ENCODE assay signal across 7 cellular contexts in genomic region chrX:53048169-53049126, GRCh38. TPM values are rescaled to one million over a fixed set of nuclear protein-coding genes. Genes with fewer than 3 reads are reported as not detected.
A peak's percentile ranks its signal among the peaks of the same experiment; 100 is the strongest.
DNase-seq lines count a peak whose midpoint lies in the region; ATAC-seq, FAIRE-seq and TF ChIP-seq lines count a peak whose summit lies in the region.

Gene GPR173, plus strand, starts transcription at chrX:53048789. Its CDS starts 27,833 bp downstream, at chrX:53076622.

- peak within 1 kb of the TSS; percentile 52 for H2AFZ ChIP-seq in neuron (ENCODE audit: low read depth, low read length)

- peak; percentile 63 for FAIRE-seq in HTR-8/SVneo (lab: Jason Lieb, UNC)

- peak within 1 kb of the TSS; percentile 40 for H3K4me3 ChIP-seq in SJSA1
- peak within 1 kb of the TSS; percentile 73 for H3K4me3 ChIP-seq in fibroblast of villous mesenchyme (ENCODE audit: low read depth, low read length)
- H3K4me3 ChIP-seq in neuron (ENCODE audit: low read length) = peak within 1 kb of the TSS; percentile 67

- no peaks in the 10 kb centered on the region for H3K9me3 Mint-ChIP-seq in natural killer cell treated with Interleukin-12 subunit alpha and Interleukin-12 subunit beta and Interleukin-15 and Interleukin-18, amount 100 ng/mL, for 72 hours

- H3K27ac ChIP-seq in SJSA1 = no peak within 1 kb of the TSS

- H3K4me1 Mint-ChIP-seq in natural killer cell treated with Interleukin-12 subunit alpha and Interleukin-12 subunit beta and Interleukin-15 and Interleukin-18, amount 100 ng/mL, for 72 hours (ENCODE audit: low read depth in 2 of 2) = no peaks in the 10 kb centered on the region

- no peaks in the 10 kb centered on the region for H3K27me3 ChIP-seq in SJSA1 (replicated peaks)
- no peaks in the 10 kb centered on the region for H3K27me3 ChIP-seq in neuron (ENCODE audit: insufficient read depth, low read length)

- H3K27me3 Mint-ChIP-seq in natural killer cell treated with Interleukin-12 subunit alpha and Interleukin-12 subunit beta and Interleukin-15 and Interleukin-18, amount 100 ng/mL, for 72 hours = peaks cover 7 to 19% of the 10 kb centered on the region in 2 donors

- no peak for TF ChIP-seq CTCF in fibroblast of villous mesenchyme (IDR thresholded peaks at IDR 0.05; ENCODE audit: insufficient read depth, low read depth, low read length)

- no peaks in the 10 kb centered on the region for H3K36me3 Mint-ChIP-seq in natural killer cell treated with Interleukin-12 subunit alpha and Interleukin-12 subunit beta and Interleukin-15 and Interleukin-18, amount 100 ng/mL, for 72 hours

- DNase-seq in HTR-8/SVneo (ENCODE audit: insufficient read length, low spot score) = peak; percentile 40
- DNase-seq in SJSA1 (ENCODE audit: low read depth in 1 of 2, low spot score in 2 of 2) = peak; percentile 42 to 52
- peak; percentile 62 for DNase-seq in fibroblast of villous mesenchyme (ENCODE audit: low read depth)
- DNase-seq in natural killer cell treated with Interleukin-12 subunit alpha and Interleukin-12 subunit beta and Interleukin-15 and Interleukin-18, amount 100 ng/mL, for 72 hours (ENCODE audit: low spot score) = no peak
- DNase-seq in germinal center (ENCODE audit: low spot score) = no peak
- no peak for DNase-seq in T-helper 1 cell

- H3K4me3 Mint-ChIP-seq in natural killer cell treated with Interleukin-12 subunit alpha and Interleukin-12 subunit beta and Interleukin-15 and Interleukin-18, amount 100 ng/mL, for 72 hours = no peak within 1 kb of the TSS

- ATAC-seq in natural killer cell treated with Interleukin-12 subunit alpha and Interleukin-12 subunit beta and Interleukin-15 and Interleukin-18, amount 100 ng/mL, for 72 hours = no peak

- H3K9me3 ChIP-seq in SJSA1 (replicated peaks) (no peaks in the 10 kb centered on the region), neuron (ENCODE audit: low read length) (no peaks in the 10 kb centered on the region)

- H3K4me1 ChIP-seq in SJSA1 (replicated peaks) (peaks cover 5% of the 10 kb centered on the region), neuron (ENCODE audit: insufficient read depth, low read length) (peaks cover 22% of the 10 kb centered on the region)

- H3K36me3 ChIP-seq in SJSA1 = no peaks in the 10 kb centered on the region
- no peaks in the 10 kb centered on the region for H3K36me3 ChIP-seq in neuron (ENCODE audit: insufficient read depth, low read length)

- no peak within 1 kb of the TSS for H3K27ac Mint-ChIP-seq in natural killer cell treated with Interleukin-12 subunit alpha and Interleukin-12 subunit beta and Interleukin-15 and Interleukin-18, amount 100 ng/mL, for 72 hours

RNA-seq across cellular contexts. Expression of gene GPR173, which starts in this region (rescaled TPM):
- total RNA-seq in SJSA1 (2014; rRNA removed; shearing (Covaris generic)) = 0.19 and 0.42 TPM in 2 replicates
- total RNA-seq in fibroblast of villous mesenchyme = 3.5 and 3.9 TPM in 2 replicates
- not detected for total RNA-seq in natural killer cell treated with Interleukin-12 subunit alpha and Interleukin-12 subunit beta and Interleukin-15 and Interleukin-18, amount 100 ng/mL, for 72 hours

Comparison
In these comparisons a context has a peak if more than half of its experiments do, and no peak if none do; other contexts are left out.
1. Peak in DNase-seq and H3K4me3 ChIP-seq in SJSA1; RNA of the gene not detected or under 1 TPM.
2. DNase-seq: peak in HTR-8/SVneo (single experiment) and fibroblast of villous mesenchyme (single experiment); none in natural killer cell treated with Interleukin-12 subunit alpha and Interleukin-12 subunit beta and Interleukin-15 and Interleukin-18, amount 100 ng/mL, for 72 hours (single experiment), germinal center (single experiment) and T-helper 1 cell (0 of 5).
3. Peak in every context shown above with its lines, with median percentiles within 50 percentile points of each other: H3K4me3 ChIP-seq.